Comparison of ENCODE assay signal across 14 cellular contexts in the genomic region with DNA sequence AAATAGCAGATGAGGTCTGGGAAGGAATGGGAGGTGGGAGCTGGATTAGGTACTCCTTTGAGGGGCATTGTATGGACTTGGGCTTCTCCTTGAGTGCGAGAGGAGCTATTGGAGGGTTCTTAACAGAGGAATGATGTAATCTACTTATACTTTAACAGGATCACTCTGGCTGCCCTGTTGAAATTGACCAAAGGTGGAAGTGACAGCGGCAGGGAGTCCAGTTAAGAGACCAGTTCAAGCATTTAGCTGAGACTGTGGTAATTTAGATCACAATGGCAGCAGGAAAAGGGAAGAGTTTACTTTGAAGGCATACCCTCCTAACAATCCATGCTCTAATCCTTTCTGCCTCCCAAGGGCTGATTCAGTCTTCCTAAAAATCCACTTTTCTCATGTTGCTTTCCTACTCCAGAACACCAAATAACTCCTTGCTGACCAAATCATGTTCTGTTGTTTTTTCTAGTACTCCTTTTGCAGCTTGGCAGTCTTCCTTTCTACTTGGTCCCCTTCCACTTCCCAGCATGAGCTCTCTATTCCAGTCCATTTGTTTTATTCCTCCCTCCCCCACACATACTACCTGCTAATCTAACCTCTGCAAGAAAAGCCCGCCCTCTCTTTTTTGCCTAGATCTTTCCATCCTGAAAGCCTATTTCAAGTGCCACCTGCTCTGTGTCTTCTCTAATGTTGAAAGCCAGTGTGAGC.
"Had no signal": no experiment of that assay in that cellular context is flagged by ENCODE, and none has a peak within 500 bp of the region (broad histone marks: within the 10 kb centered on the region; RNA-seq: fewer than 3 reads in every experiment).

No MANE protein-coding gene starts in this region.

- H3K4me3 ChIP-seq: esophagus muscularis mucosa, heart left ventricle, lower lobe of right lung, right atrium auricular region, skin epidermis had no signal

- H3K4me1 ChIP-seq: esophagus muscularis mucosa, foreskin keratinocyte, heart left ventricle, lower lobe of right lung, right atrium auricular region had no signal

- H3K9me3 ChIP-seq: esophagus muscularis mucosa, heart left ventricle, lower lobe of right lung, right atrium auricular region had no signal

- H3K36me3 ChIP-seq: esophagus muscularis mucosa, heart left ventricle, lower lobe of right lung, right atrium auricular region had no signal

- DNase-seq: activated B cell treated with CpG ODN at 0.5 μM for 24 hours; activated effector memory CD4-positive, alpha-beta T cell treated with Interleukin-2 at 50 U/mL for 16 hours; activated T-cell treated with anti-CD3 and anti-CD28 coated beads, Interleukin-2, amount 50 U/mL, for 24 hours; amygdala; heart left ventricle; lower lobe of right lung; naive thymus-derived CD4-positive, alpha-beta T cell; T-helper 17 cell; trophoblast cell had no signal

- ATAC-seq: activated naive CD4-positive, alpha-beta T cell treated with anti-CD3 and anti-CD28 coated beads, Interleukin-2, amount 50 U/mL, for 72 hours; heart left ventricle; naive thymus-derived CD4-positive, alpha-beta T cell; T-helper 17 cell had no signal

- H3K27ac ChIP-seq: esophagus muscularis mucosa, foreskin keratinocyte, heart left ventricle, lower lobe of right lung, right atrium auricular region, skin epidermis had no signal

- H3K27me3 ChIP-seq: esophagus muscularis mucosa, foreskin keratinocyte, heart left ventricle, right atrium auricular region had no signal
